Comparison of ENCODE assay signal across 22 cellular contexts in the genomic region with DNA sequence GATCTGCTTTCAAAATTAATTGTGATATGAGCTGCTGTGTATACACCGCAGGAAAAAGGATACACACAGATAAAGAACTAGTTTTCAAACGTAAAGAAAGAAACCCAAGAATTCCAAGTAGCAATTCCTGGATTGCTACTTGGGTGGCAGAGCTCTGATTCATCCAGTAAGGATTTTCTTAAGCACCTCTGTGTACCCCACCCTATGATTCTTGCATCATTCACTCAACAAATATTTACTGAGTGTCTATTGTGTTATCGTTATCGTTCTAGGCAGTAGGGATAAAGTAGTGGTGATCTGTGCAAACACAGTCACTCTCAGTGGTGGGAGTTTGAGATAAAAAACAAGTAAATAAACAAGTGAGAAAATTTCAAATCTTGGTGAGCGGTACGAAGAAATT. TPM values are rescaled to one million over a fixed set of nuclear protein-coding genes. Genes with fewer than 3 reads are reported as not detected.
A peak's percentile ranks its signal among the peaks of the same experiment; 100 is the strongest.
DNase-seq lines count a peak whose midpoint lies in the region; TF ChIP-seq lines count a peak whose summit lies in the region.
"Had no signal": no experiment of that assay in that cellular context is flagged by ENCODE, and none has a peak within 500 bp of the region (broad histone marks: within the 10 kb centered on the region; RNA-seq: fewer than 3 reads in every experiment).

No MANE protein-coding gene starts in this region.

- no peaks in the 10 kb centered on the region for H3K36me3 ChIP-seq in Caco-2 (ENCODE audit: control insufficient read depth, insufficient read depth, low read length)
- H3K36me3 ChIP-seq in left ventricle myocardium inferior = no peaks in the 10 kb centered on the region
- H3K36me3 ChIP-seq in adrenal gland (replicated peaks in 1 of 2) = no peaks in the 10 kb centered on the region
- H3K36me3 ChIP-seq: cardiac muscle cell, thoracic aorta had no signal

- WGBS in adrenal gland, 4 donors = 82 to 95% (median 91%) methylated on average over 6 of the region's 6 CpGs

- no peaks in the 10 kb centered on the region; the same call in 1 of the 2 replicates for H3K9me3 ChIP-seq in Caco-2
- no peaks in the 10 kb centered on the region for H3K9me3 ChIP-seq in left ventricle myocardium inferior (replicated peaks)
- no peaks in the 10 kb centered on the region for H3K9me3 ChIP-seq in adrenal gland (replicated peaks in 1 of 3)
- H3K9me3 ChIP-seq: thoracic aorta had no signal

- no TSS peak for BruUV-seq in Caco-2 (replicated peaks; lab: Mats Ljungman, UMichigan)

- H3K4me3 ChIP-seq in Caco-2 (ENCODE audit: low read depth, low read length) (no peak overlapping the region), left ventricle myocardium inferior (no peak overlapping the region), adrenal gland (no peak overlapping the region)
- H3K4me3 ChIP-seq: cardiac muscle cell, thoracic aorta had no signal

- H3K4me1 Mint-ChIP-seq in Caco-2 (ENCODE audit: low read depth, unreplicated experiment) = peaks cover 11% of the 10 kb centered on the region
- H3K4me1 Mint-ChIP-seq in HFFc6 (ENCODE audit: low read depth) = no peaks in the 10 kb centered on the region
- H3K4me1 Mint-ChIP-seq: T-helper 17 cell had no signal

- H3K27ac Mint-ChIP-seq in Caco-2 (ENCODE audit: unreplicated experiment) (no peak overlapping the region), HFFc6 (no peak overlapping the region)
- H3K27ac Mint-ChIP-seq: activated CD8-positive, alpha-beta T cell treated with anti-CD3 and anti-CD28 coated beads, Interleukin-2, amount 10 ng/mL, durations not matched to agents 7 days and 5 days; activated naive CD8-positive, alpha-beta T cell; CD8-positive, alpha-beta T cell; stimulated activated memory B cell treated with anti-CD40 and anti-IgM and Interleukin-4, amounts not matched to agents 10 μg/mL and 1 μg/mL and 100 μg/mL, for 72 hours; T-helper 17 cell had no signal

- H3K36me3 Mint-ChIP-seq in Caco-2 (ENCODE audit: insufficient read depth, unreplicated experiment) = peaks cover 6% of the 10 kb centered on the region
- H3K36me3 Mint-ChIP-seq in HFFc6 (ENCODE audit: low read depth) = no peaks in the 10 kb centered on the region
- H3K36me3 Mint-ChIP-seq: activated naive CD8-positive, alpha-beta T cell; CD8-positive, alpha-beta T cell; stimulated activated memory B cell treated with anti-CD40 and anti-IgM and Interleukin-4, amounts not matched to agents 10 μg/mL and 1 μg/mL and 100 μg/mL, for 72 hours had no signal

- CTCF ChIA-PET in Caco-2 (lab: Charles Lee) = no interaction called here

- intact Hi-C loops in Caco-2 (cut with micrococcal nuclease; ENCODE audit: unreplicated experiment) (no loop called here), left ventricle myocardium inferior (cut with micrococcal nuclease) (no loop called here), adrenal gland (cut with DNase I) (no loop called here)

- peak in 1 of 2 experiments; percentile 11 for DNase-seq in Caco-2
- peak; percentile 75 for DNase-seq in LoVo (ENCODE audit: low spot score)
- peak; percentile 78 for DNase-seq in astrocyte of the hippocampus (ENCODE audit: low read depth, low spot score)
- DNase-seq in kidney tubule cell (ENCODE audit: low spot score) = peak; percentile 74
- DNase-seq in left ventricle myocardium inferior = no peak
- DNase-seq in T1000 (lab: John Stamatoyannopoulos, UW) = no peak
- no peak for DNase-seq in HFFc6
- no peak for DNase-seq in adrenal gland
- DNase-seq: activated CD8-positive, alpha-beta T cell treated with anti-CD3 and anti-CD28 coated beads, Interleukin-2, amount 10 ng/mL, durations not matched to agents 7 days and 5 days; activated T-cell treated with anti-CD3 and anti-CD28 coated beads, Interleukin-2, amount 50 U/mL, for 48 hours; CD8-positive, alpha-beta T cell; NCI-H1105; NCI-H82; nucleus accumbens; OCI-M1; right cardiac atrium; SIG-M5; T-helper 17 cell had no signal

- peaks cover 13% of the 10 kb centered on the region for H3K9me3 Mint-ChIP-seq in Caco-2 (ENCODE audit: unreplicated experiment)
- peaks cover 6% of the 10 kb centered on the region; the same call in 1 of the 2 replicates for H3K9me3 Mint-ChIP-seq in HFFc6
- H3K9me3 Mint-ChIP-seq: CD8-positive, alpha-beta T cell; stimulated activated memory B cell treated with anti-CD40 and anti-IgM and Interleukin-4, amounts not matched to agents 10 μg/mL and 1 μg/mL and 100 μg/mL, for 72 hours had no signal

- no peak for TF ChIP-seq CTCF in Caco-2 (IDR thresholded peaks at IDR 0.05; ENCODE audit: insufficient read depth in 1 of 2, low read depth in 1 of 2, low read length in 1 of 2, severe bottlenecking in 1 of 2, unreplicated experiment in 1 of 2)
- no peak for TF ChIP-seq CTCF in left ventricle myocardium inferior (IDR thresholded peaks at IDR 0.05; ENCODE audit: borderline replicate concordance)
- TF ChIP-seq CTCF in HFFc6 (IDR thresholded peaks at IDR 0.05) = no peak
- no peak for TF ChIP-seq CTCF in adrenal gland (IDR thresholded peaks at IDR 0.05)

- H3K27me3 ChIP-seq in Caco-2 (replicated peaks; ENCODE audit: control insufficient read depth, insufficient read depth, low read length) (0 out of 2 replicates have a peak, but pooled peaks cover 1% of the 10 kb centered on the region), left ventricle myocardium inferior (ENCODE audit: low read depth) (peaks cover 83% of the 10 kb centered on the region), adrenal gland (no peaks in the 10 kb centered on the region)
- H3K27me3 ChIP-seq: cardiac muscle cell had no signal

- H3K27ac ChIP-seq in left ventricle myocardium inferior (replicated peaks) (no peak overlapping the region), adrenal gland (no peak overlapping the region)
- H3K27ac ChIP-seq: cardiac muscle cell, thoracic aorta had no signal

- POLR2A ChIA-PET in Caco-2 (lab: Charles Lee) = no interaction called here

- H3K4me3 Mint-ChIP-seq in Caco-2 (ENCODE audit: unreplicated experiment) = peak overlapping the region; percentile 55
- no peak overlapping the region for H3K4me3 Mint-ChIP-seq in HFFc6
- H3K4me3 Mint-ChIP-seq: activated CD8-positive, alpha-beta T cell treated with anti-CD3 and anti-CD28 coated beads, Interleukin-2, amount 10 ng/mL, durations not matched to agents 7 days and 5 days; activated naive CD8-positive, alpha-beta T cell; CD8-positive, alpha-beta T cell; stimulated activated memory B cell treated with anti-CD40 and anti-IgM and Interleukin-4, amounts not matched to agents 10 μg/mL and 1 μg/mL and 100 μg/mL, for 72 hours; T-helper 17 cell had no signal

- H3K4me1 ChIP-seq in Caco-2 = peaks cover 11% of the 10 kb centered on the region
- peaks cover 10% of the 10 kb centered on the region for H3K4me1 ChIP-seq in left ventricle myocardium inferior
- peaks cover 15 to 20% of the 10 kb centered on the region in 2 donors for H3K4me1 ChIP-seq in adrenal gland (replicated peaks in 1 of 2)

- H3K27me3 Mint-ChIP-seq in Caco-2 (ENCODE audit: insufficient read depth, unreplicated experiment) = peaks cover 24% of the 10 kb centered on the region
- peaks cover 7% of the 10 kb centered on the region for H3K27me3 Mint-ChIP-seq in HFFc6 (ENCODE audit: insufficient read depth)

- TF ChIP-seq POLR2A in adrenal gland (IDR thresholded peaks at IDR 0.05) = no peak

RNA-seq across cellular contexts. Expression of a gene that starts 4.9 kb away (rescaled TPM):
- total RNA-seq in Caco-2 (2022) = 0.05 TPM in 1 of 2 replicates, not detected in the other
- total RNA-seq in left ventricle myocardium inferior = 0.96 TPM
- total RNA-seq in HFFc6 (2021; fragmentation: NEBNext Ultra II Directional; extraction: Animal tissue kit (Norgen Biotek cat#: 25700)) = not detected
- total RNA-seq in adrenal gland = 10 to 100 TPM in 5 of 8 donors, 1 to 10 TPM in 3; 5.8 to 42.4 (median 15.9) TPM
- 1 to 10 TPM; 1.6 to 3.1 (median 2.7) TPM for polyA plus RNA-seq in adrenal gland
- total RNA-seq: activated CD8-positive, alpha-beta T cell treated with anti-CD3 and anti-CD28 coated beads, Interleukin-2, amount 10 ng/mL, durations not matched to agents 7 days and 5 days; CD8-positive, alpha-beta T cell; T-helper 17 cell; thoracic aorta had no signal

Comparison
In these comparisons a context has a peak if more than half of its experiments do, and no peak if none do; other contexts are left out.
1. DNase-seq: peak in LoVo (single experiment), astrocyte of the hippocampus (single experiment) and kidney tubule cell (single experiment); none in left ventricle myocardium inferior (single experiment), T1000 (single experiment), HFFc6 (single experiment) and adrenal gland (0 of 7).